In the genomic region with DNA sequence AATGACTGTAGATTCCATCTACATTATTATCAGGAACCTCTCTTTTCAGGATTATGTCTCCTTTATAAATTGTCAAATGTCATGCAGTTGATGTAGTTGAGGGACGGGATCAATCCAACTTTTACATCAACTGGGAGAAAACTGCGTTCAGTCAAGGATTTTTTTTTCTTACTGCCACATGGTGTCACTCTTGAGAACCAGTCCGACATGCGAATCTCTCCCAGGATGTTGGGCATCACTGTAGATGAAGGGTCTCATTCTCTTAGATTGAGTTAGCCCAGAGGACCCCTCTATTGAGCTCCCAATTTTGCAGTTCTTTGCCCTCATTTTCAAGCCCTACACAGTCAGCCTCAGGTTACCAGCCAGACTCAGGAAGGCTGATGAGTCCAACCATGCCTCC, we compare ENCODE assay signal across 11 cellular contexts.
DNase-seq lines count a peak whose midpoint lies in the region; ATAC-seq and TF ChIP-seq lines count a peak whose summit lies in the region.
"Had no signal": no experiment of that assay in that cellular context is flagged by ENCODE, and none has a peak within 500 bp of the region (broad histone marks: within the 10 kb centered on the region; RNA-seq: fewer than 3 reads in every experiment).

No MANE protein-coding gene starts in this region.

- peak; percentile 21 to 38 for TF ChIP-seq CTCF in fibroblast of lung (conservative IDR thresholded peaks at IDR 0.05 in 1 of 2, IDR thresholded peaks at IDR 0.05 in 1 of 2; ENCODE audit: low read depth in 1 of 2, low read length in 2 of 2)

- H3K9ac ChIP-seq in fibroblast of lung (ENCODE audit: insufficient read depth, low read length): no peak overlapping the region

- H3K79me2 ChIP-seq in fibroblast of lung (ENCODE audit: control insufficient read depth, insufficient read depth, low read length): no peaks in the 10 kb centered on the region

- no peaks in the 10 kb centered on the region for H4K20me1 ChIP-seq in fibroblast of lung (ENCODE audit: control insufficient read depth, extremely low read depth, insufficient read depth, low read length)

- no peaks in the 10 kb centered on the region for H3K36me3 ChIP-seq in fibroblast of lung (ENCODE audit: control insufficient read depth, insufficient read depth, low read length)
- H3K36me3 ChIP-seq: SJSA1 had no signal

- no peak overlapping the region for H3K4me2 ChIP-seq in fibroblast of lung (ENCODE audit: extremely low read depth, insufficient read depth, low read length)

- H3K27ac ChIP-seq in fibroblast of lung (ENCODE audit: insufficient read depth, low read length): no peak overlapping the region
- H3K27ac ChIP-seq: SJSA1 had no signal

- H2AFZ ChIP-seq in fibroblast of lung (ENCODE audit: low read length): no peak overlapping the region

- ATAC-seq in GM21528 (IDR thresholded peaks at IDR 0.05; ENCODE audit: low FRiP score, unreplicated experiment): no peak
- ATAC-seq: stimulated activated memory B cell treated with anti-CD40 and anti-IgM and Interleukin-4, amounts not matched to agents 10 μg/mL and 1 μg/mL and 100 μg/mL, for 72 hours had no signal

- peak; percentile 44 for DNase-seq in NCI-H82 (lab: John Stamatoyannopoulos, UW)
- no peak for DNase-seq in NCI-H82 treated with DMSO at 0.1 percent for 48 hours (lab: John Stamatoyannopoulos, UW; ENCODE audit: unreplicated experiment)
- peak; percentile 25 for DNase-seq in NCI-H748 treated with DMSO at 0.1 percent for 48 hours (lab: John Stamatoyannopoulos, UW)
- peak; percentile 13 to 25 for DNase-seq in fibroblast of lung (ENCODE audit: low read depth in 2 of 2)
- DNase-seq in superior temporal gyrus (ENCODE audit: extremely low spot score): peak; percentile 47
- no peak for DNase-seq in stimulated activated CD4-positive, alpha-beta T cell treated with anti-CD3 and anti-CD28 coated beads, Interleukin-15, amount 100 ng/mL, for 24 hours
- DNase-seq in NCI-H2029 treated with DMSO at 0.1 percent for 48 hours (lab: John Stamatoyannopoulos, UW): no peak
- DNase-seq: aorta had no signal

- no peaks in the 10 kb centered on the region for H3K27me3 ChIP-seq in fibroblast of lung (ENCODE audit: control insufficient read depth, insufficient read depth, low read length)

- no peaks in the 10 kb centered on the region for H3K9me3 ChIP-seq in fibroblast of lung (ENCODE audit: control insufficient read depth, insufficient read depth, low read depth, low read length)
- H3K9me3 ChIP-seq: SJSA1 had no signal

- no peak overlapping the region for H3K4me3 ChIP-seq in fibroblast of lung (replicated peaks in 1 of 4; ENCODE audit: control extremely low read depth in 1 of 4, insufficient read depth in 1 of 4, low read depth in 3 of 4, low read length in 4 of 4)
- H3K4me3 ChIP-seq: SJSA1 had no signal

- H3K4me1 ChIP-seq in fibroblast of lung (ENCODE audit: control insufficient read depth, extremely low read depth, insufficient read depth, low read length): no peaks in the 10 kb centered on the region
- H3K4me1 ChIP-seq: SJSA1 had no signal

Comparison
In these comparisons a context has a peak if more than half of its experiments do, and no peak if none do; other contexts are left out.
1. DNase-seq: peak in NCI-H82 (single experiment), NCI-H748 treated with DMSO at 0.1 percent for 48 hours (single experiment), fibroblast of lung (2 of 2) and superior temporal gyrus (single experiment); none in NCI-H82 treated with DMSO at 0.1 percent for 48 hours (single experiment), stimulated activated CD4-positive, alpha-beta T cell treated with anti-CD3 and anti-CD28 coated beads, Interleukin-15, amount 100 ng/mL, for 24 hours (single experiment) and NCI-H2029 treated with DMSO at 0.1 percent for 48 hours (single experiment).